Comparison of ENCODE assay signal across 2 cellular contexts in the genomic region with DNA sequence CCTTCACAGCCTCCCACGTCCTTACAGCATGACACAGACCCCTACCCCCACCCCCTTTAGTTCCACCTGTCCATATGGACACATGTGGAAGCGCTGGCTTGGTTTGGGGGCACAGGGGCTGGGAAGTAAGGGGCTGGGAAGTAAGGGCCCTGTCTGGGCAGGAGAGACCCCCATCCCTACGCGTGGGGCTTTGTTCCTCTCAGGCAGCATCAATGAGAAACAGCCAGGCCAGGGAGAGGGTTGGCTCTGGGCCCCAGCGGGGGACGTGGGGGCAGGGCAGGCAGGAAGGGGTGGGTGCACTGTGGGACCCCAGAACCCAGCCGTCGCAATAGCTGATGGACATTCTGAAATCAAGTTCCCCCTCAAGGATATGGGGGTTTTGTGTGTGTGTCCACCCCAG.
TF ChIP-seq lines count a peak whose summit lies in the region.

No MANE protein-coding gene starts in this region.

TF ChIP-seq in H1, 55 proteins besides CTCF, POLR2A, EP300 and RAD21:
- TF ChIP-seq BACH1 (IDR thresholded peaks at IDR 0.05; ENCODE audit: low read length) (no peak), RNF2 (IDR thresholded peaks at IDR 0.05; ENCODE audit: borderline replicate concordance, low read depth, low read length, missing control alignments, poor library complexity, severe bottlenecking) (peak; percentile 22), ASH2L (IDR thresholded peaks at IDR 0.05; ENCODE audit: low read length) (no peak)

TF ChIP-seq in neural cell, 6 proteins besides CTCF, POLR2A, EP300 and RAD21:
- TF ChIP-seq SMC3 (conservative IDR thresholded peaks at IDR 0.05; ENCODE audit: poor library complexity) (no peak), EZH2 (IDR thresholded peaks at IDR 0.05; ENCODE audit: borderline replicate concordance, insufficient read depth, low read length, poor library complexity, severe bottlenecking) (no peak), MXI1 (conservative IDR thresholded peaks at IDR 0.05; ENCODE audit: poor library complexity, severe bottlenecking) (peak; percentile 28), TAF1 (IDR thresholded peaks at IDR 0.05; ENCODE audit: low read depth) (no peak), POLR2AphosphoS5 (IDR thresholded peaks at IDR 0.05) (peak; percentile 33)
- TF ChIP-seq, protein P1, sequence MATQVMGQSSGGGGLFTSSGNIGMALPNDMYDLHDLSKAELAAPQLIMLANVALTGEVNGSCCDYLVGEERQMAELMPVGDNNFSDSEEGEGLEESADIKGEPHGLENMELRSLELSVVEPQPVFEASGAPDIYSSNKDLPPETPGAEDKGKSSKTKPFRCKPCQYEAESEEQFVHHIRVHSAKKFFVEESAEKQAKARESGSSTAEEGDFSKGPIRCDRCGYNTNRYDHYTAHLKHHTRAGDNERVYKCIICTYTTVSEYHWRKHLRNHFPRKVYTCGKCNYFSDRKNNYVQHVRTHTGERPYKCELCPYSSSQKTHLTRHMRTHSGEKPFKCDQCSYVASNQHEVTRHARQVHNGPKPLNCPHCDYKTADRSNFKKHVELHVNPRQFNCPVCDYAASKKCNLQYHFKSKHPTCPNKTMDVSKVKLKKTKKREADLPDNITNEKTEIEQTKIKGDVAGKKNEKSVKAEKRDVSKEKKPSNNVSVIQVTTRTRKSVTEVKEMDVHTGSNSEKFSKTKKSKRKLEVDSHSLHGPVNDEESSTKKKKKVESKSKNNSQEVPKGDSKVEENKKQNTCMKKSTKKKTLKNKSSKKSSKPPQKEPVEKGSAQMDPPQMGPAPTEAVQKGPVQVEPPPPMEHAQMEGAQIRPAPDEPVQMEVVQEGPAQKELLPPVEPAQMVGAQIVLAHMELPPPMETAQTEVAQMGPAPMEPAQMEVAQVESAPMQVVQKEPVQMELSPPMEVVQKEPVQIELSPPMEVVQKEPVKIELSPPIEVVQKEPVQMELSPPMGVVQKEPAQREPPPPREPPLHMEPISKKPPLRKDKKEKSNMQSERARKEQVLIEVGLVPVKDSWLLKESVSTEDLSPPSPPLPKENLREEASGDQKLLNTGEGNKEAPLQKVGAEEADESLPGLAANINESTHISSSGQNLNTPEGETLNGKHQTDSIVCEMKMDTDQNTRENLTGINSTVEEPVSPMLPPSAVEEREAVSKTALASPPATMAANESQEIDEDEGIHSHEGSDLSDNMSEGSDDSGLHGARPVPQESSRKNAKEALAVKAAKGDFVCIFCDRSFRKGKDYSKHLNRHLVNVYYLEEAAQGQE (IDR thresholded peaks at IDR 0.05; ENCODE audit: borderline replicate concordance), result no peak
